Comparison of ENCODE assay signal across 17 cellular contexts in the genomic region with DNA sequence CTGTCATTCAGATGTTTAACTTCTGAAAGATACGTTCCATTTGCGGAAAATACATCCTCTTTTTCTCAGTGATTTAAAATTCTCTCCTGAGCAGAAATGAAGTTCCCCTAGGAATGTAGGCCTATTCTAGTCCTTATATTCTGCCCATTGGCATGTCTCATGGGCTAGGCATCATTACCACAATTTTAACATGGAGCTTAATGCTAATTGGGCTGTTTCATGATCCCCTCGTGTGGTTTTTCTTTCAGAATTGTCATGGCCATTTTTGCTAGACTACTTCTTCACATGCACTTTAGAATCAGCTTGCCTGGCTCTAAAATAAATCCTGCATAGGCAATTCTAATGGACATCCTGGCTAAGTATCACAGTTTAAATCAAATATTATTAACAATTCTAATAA. TPM values are rescaled to one million over a fixed set of nuclear protein-coding genes. Genes with fewer than 3 reads are reported as not detected.
DNase-seq lines count a peak whose midpoint lies in the region; ATAC-seq and TF ChIP-seq lines count a peak whose summit lies in the region.
"Had no signal": no experiment of that assay in that cellular context is flagged by ENCODE, and none has a peak within 500 bp of the region (broad histone marks: within the 10 kb centered on the region; RNA-seq: fewer than 3 reads in every experiment).

No MANE protein-coding gene starts in this region.

- H3K27me3 ChIP-seq in dorsolateral prefrontal cortex, result peaks cover 0 to 76% (median 41%) of the 10 kb centered on the region in 45 donors
- peaks cover 4% of the 10 kb centered on the region for H3K27me3 ChIP-seq in muscle layer of duodenum (ENCODE audit: low read depth, low read length)
- peaks cover 0 to 31% of the 10 kb centered on the region in 2 donors for H3K27me3 ChIP-seq in tibial nerve
- H3K27me3 ChIP-seq in osteoblast (ENCODE audit: insufficient read depth, low read length), result peaks cover 31% of the 10 kb centered on the region

- H3K27ac ChIP-seq in dorsolateral prefrontal cortex, result no peak overlapping the region
- peak overlapping the region; percentile 53 for H3K27ac ChIP-seq in muscle layer of duodenum (ENCODE audit: low read length)
- peak overlapping the region in 3 of 4 donors; percentile 78 to 89 (median 84) for H3K27ac ChIP-seq in tibial nerve
- H3K27ac ChIP-seq in osteoblast (ENCODE audit: low read depth, low read length), result no peak overlapping the region
- H3K27ac ChIP-seq: SK-N-MC had no signal

- H3K4me1 ChIP-seq in muscle layer of duodenum (ENCODE audit: control insufficient read depth in 1 of 2, insufficient read depth in 2 of 2, low read length in 2 of 2) (peaks cover 9 to 11% of the 10 kb centered on the region in 2 donors), tibial nerve (peaks cover 0 to 22% (median 6%) of the 10 kb centered on the region in 4 donors), osteoblast (ENCODE audit: insufficient read depth, low read length) (no peaks in the 10 kb centered on the region)

- H3K4me1 Mint-ChIP-seq in activated naive CD8-positive, alpha-beta T cell (ENCODE audit: low read depth), result peaks cover 9% of the 10 kb centered on the region
- peaks cover 1% of the 10 kb centered on the region for H3K4me1 Mint-ChIP-seq in activated naive CD8-positive, alpha-beta T cell treated with anti-CD3 and anti-CD28 coated beads for 36 hours
- H3K4me1 Mint-ChIP-seq in stimulated activated memory B cell treated with anti-CD40 and anti-IgM and Interleukin-4, amounts not matched to agents 10 μg/mL and 1 μg/mL and 100 μg/mL, for 72 hours, result peaks cover 12% of the 10 kb centered on the region

- no peak overlapping the region for H3K4me2 ChIP-seq in osteoblast (ENCODE audit: insufficient read depth, low read length)

- TF ChIP-seq CTCF in dorsolateral prefrontal cortex (IDR thresholded peaks at IDR 0.05 in 54 of 56, conservative IDR thresholded peaks at IDR 0.05 in 2 of 56; ENCODE audit: low read depth in 1 of 56, partially characterized antibody in 56 of 56) (no peak), tibial nerve (IDR thresholded peaks at IDR 0.05) (no peak), osteoblast (IDR thresholded peaks at IDR 0.05; ENCODE audit: extremely low read depth, low read depth, low read length) (no peak)

- TF ChIP-seq POLR2A in tibial nerve (IDR thresholded peaks at IDR 0.05), result no peak

- H3K9me3 ChIP-seq in muscle layer of duodenum (ENCODE audit: control insufficient read depth in 1 of 2, low read length in 2 of 2), result peaks cover 0 to 2% of the 10 kb centered on the region in 2 donors
- H3K9me3 ChIP-seq in tibial nerve, result peaks cover 0 to under 1% (median 0%) of the 10 kb centered on the region in 4 donors
- H3K9me3 ChIP-seq in osteoblast (ENCODE audit: low read depth, low read length), result no peaks in the 10 kb centered on the region

- H4K20me1 ChIP-seq in osteoblast (ENCODE audit: insufficient read depth, low read length), result no peaks in the 10 kb centered on the region

- H3K36me3 ChIP-seq in muscle layer of duodenum (ENCODE audit: control insufficient read depth in 1 of 2, insufficient read depth in 2 of 2, low read length in 2 of 2), result peaks cover 2 to 13% of the 10 kb centered on the region in 2 donors
- H3K36me3 ChIP-seq in tibial nerve, result peaks cover 0 to 18% (median 0%) of the 10 kb centered on the region in 3 donors
- H3K36me3 ChIP-seq in osteoblast (ENCODE audit: insufficient read depth, low read length), result no peaks in the 10 kb centered on the region

- no peak for TF ChIP-seq EP300 in tibial nerve (IDR thresholded peaks at IDR 0.05)

- no peak overlapping the region for H2AFZ ChIP-seq in osteoblast (ENCODE audit: low read length)

- H3K9me3 Mint-ChIP-seq in activated naive CD8-positive, alpha-beta T cell (ENCODE audit: low read depth), result peaks cover 7% of the 10 kb centered on the region
- no peaks in the 10 kb centered on the region for H3K9me3 Mint-ChIP-seq in activated naive CD8-positive, alpha-beta T cell treated with anti-CD3 and anti-CD28 coated beads for 36 hours
- H3K9me3 Mint-ChIP-seq in stimulated activated memory B cell treated with anti-CD40 and anti-IgM and Interleukin-4, amounts not matched to agents 10 μg/mL and 1 μg/mL and 100 μg/mL, for 72 hours, result peaks cover 5% of the 10 kb centered on the region
- H3K9me3 Mint-ChIP-seq: activated naive CD8-positive, alpha-beta T cell treated with anti-CD3 and anti-CD28 coated beads, Interleukin-2, amount 50 U/mL, for 24 hours; stimulated activated effector memory CD8-positive, alpha-beta T cell treated with anti-CD3 and anti-CD28 coated beads, Interleukin-12 subunit alpha, Interleukin-12 subunit beta, amount 100 ng/mL, for 72 hours had no signal

- ATAC-seq in stimulated activated memory B cell treated with anti-CD40 and anti-IgM and Interleukin-4, amounts not matched to agents 10 μg/mL and 1 μg/mL and 100 μg/mL, for 72 hours, result no peak
- no peak for ATAC-seq in HG03354 (IDR thresholded peaks at IDR 0.05; ENCODE audit: poor library complexity, severe bottlenecking, unreplicated experiment)
- ATAC-seq: activated naive CD8-positive, alpha-beta T cell treated with anti-CD3 and anti-CD28 coated beads, Interleukin-2, amount 50 U/mL, for 24 hours; stimulated activated effector memory CD8-positive, alpha-beta T cell treated with anti-CD3 and anti-CD28 coated beads, Interleukin-12 subunit alpha, Interleukin-12 subunit beta, amount 100 ng/mL, for 72 hours had no signal

- H3K4me3 Mint-ChIP-seq in activated naive CD8-positive, alpha-beta T cell, result peak overlapping the region; percentile 75
- no peak overlapping the region for H3K4me3 Mint-ChIP-seq in activated naive CD8-positive, alpha-beta T cell treated with anti-CD3 and anti-CD28 coated beads for 36 hours
- H3K4me3 Mint-ChIP-seq in stimulated activated memory B cell treated with anti-CD40 and anti-IgM and Interleukin-4, amounts not matched to agents 10 μg/mL and 1 μg/mL and 100 μg/mL, for 72 hours, result no peak overlapping the region

- no peak for DNase-seq in activated naive CD8-positive, alpha-beta T cell treated with anti-CD3 and anti-CD28 coated beads for 36 hours
- no peak for DNase-seq in dorsolateral prefrontal cortex
- no peak for DNase-seq in tibial nerve (ENCODE audit: low spot score in 2 of 2)
- DNase-seq in osteoblast (ENCODE audit: insufficient read length, low spot score, missing footprints), result no peak
- DNase-seq: activated naive CD8-positive, alpha-beta T cell treated with anti-CD3 and anti-CD28 coated beads, Interleukin-2, amount 50 U/mL, for 24 hours; IMR-90; mesenchymal stem cell; NCI-H1092 treated with DMSO at 0.1 percent for 48 hours; NCI-H226; stimulated activated CD4-positive, alpha-beta T cell treated with anti-CD3 and anti-CD28 coated beads, Interleukin-4, amount 100 ng/mL, for 24 hours had no signal

- intact Hi-C loops in dorsolateral prefrontal cortex (cut with DNase I), result no loop called here

- H3K4me3 ChIP-seq in dorsolateral prefrontal cortex (peak overlapping the region in 43 of 59 donors; percentile 32 to 68 (median 58)), muscle layer of duodenum (ENCODE audit: low read depth in 1 of 2, low read length in 2 of 2) (peak overlapping the region; percentile 73 to 75), tibial nerve (peak overlapping the region in 3 of 4 donors; percentile 37 to 60 (median 60)), osteoblast (ENCODE audit: insufficient read depth, low read length) (no peak overlapping the region)
- H3K4me3 ChIP-seq: SK-N-MC had no signal

- peaks cover 4% of the 10 kb centered on the region for H3K36me3 Mint-ChIP-seq in activated naive CD8-positive, alpha-beta T cell
- no peaks in the 10 kb centered on the region for H3K36me3 Mint-ChIP-seq in activated naive CD8-positive, alpha-beta T cell treated with anti-CD3 and anti-CD28 coated beads for 36 hours
- no peaks in the 10 kb centered on the region for H3K36me3 Mint-ChIP-seq in stimulated activated memory B cell treated with anti-CD40 and anti-IgM and Interleukin-4, amounts not matched to agents 10 μg/mL and 1 μg/mL and 100 μg/mL, for 72 hours
- H3K36me3 Mint-ChIP-seq: stimulated activated effector memory CD8-positive, alpha-beta T cell treated with anti-CD3 and anti-CD28 coated beads, Interleukin-12 subunit alpha, Interleukin-12 subunit beta, amount 100 ng/mL, for 72 hours had no signal

- 46 to 50% methylated on average over 3 of the region's 3 CpGs for WGBS in tibial nerve, 2 donors

- no peak overlapping the region for H3K27ac Mint-ChIP-seq in activated naive CD8-positive, alpha-beta T cell
- no peak overlapping the region for H3K27ac Mint-ChIP-seq in activated naive CD8-positive, alpha-beta T cell treated with anti-CD3 and anti-CD28 coated beads for 36 hours
- H3K27ac Mint-ChIP-seq in stimulated activated memory B cell treated with anti-CD40 and anti-IgM and Interleukin-4, amounts not matched to agents 10 μg/mL and 1 μg/mL and 100 μg/mL, for 72 hours, result no peak overlapping the region
- H3K27ac Mint-ChIP-seq: activated naive CD8-positive, alpha-beta T cell treated with anti-CD3 and anti-CD28 coated beads, Interleukin-2, amount 50 U/mL, for 24 hours; stimulated activated effector memory CD8-positive, alpha-beta T cell treated with anti-CD3 and anti-CD28 coated beads, Interleukin-12 subunit alpha, Interleukin-12 subunit beta, amount 100 ng/mL, for 72 hours had no signal

- H3K79me2 ChIP-seq in osteoblast (ENCODE audit: insufficient read depth, low read length), result no peaks in the 10 kb centered on the region

- H3K27me3 Mint-ChIP-seq in activated naive CD8-positive, alpha-beta T cell, result peaks cover 23% of the 10 kb centered on the region
- peaks cover 59% of the 10 kb centered on the region for H3K27me3 Mint-ChIP-seq in activated naive CD8-positive, alpha-beta T cell treated with anti-CD3 and anti-CD28 coated beads for 36 hours
- H3K27me3 Mint-ChIP-seq in stimulated activated memory B cell treated with anti-CD40 and anti-IgM and Interleukin-4, amounts not matched to agents 10 μg/mL and 1 μg/mL and 100 μg/mL, for 72 hours, result peaks cover 46% of the 10 kb centered on the region

RNA-seq across cellular contexts. Expression of a gene that starts 1.0 kb away (rescaled TPM):
- total RNA-seq in activated naive CD8-positive, alpha-beta T cell treated with anti-CD3 and anti-CD28 coated beads for 36 hours, result not detected
- total RNA-seq in dorsolateral prefrontal cortex (10 to 100 TPM in 119 of 120 experiments, 1 to 10 TPM in 1; 8.7 to 61.1 (median 22.7) TPM), tibial nerve (10 to 100 TPM; 33.9 to 83.1 (median 63.2) TPM), osteoblast (0.72 TPM in 1 of 2 replicates, not detected in the other)
- total RNA-seq: IMR-90, pulmonary artery endothelial cell had no signal

RNA-seq across cellular contexts. Expression of a gene that starts 1.4 kb away (rescaled TPM):
- total RNA-seq in activated naive CD8-positive, alpha-beta T cell treated with anti-CD3 and anti-CD28 coated beads for 36 hours, result not detected
- total RNA-seq in dorsolateral prefrontal cortex (10 to 100 TPM in 114 of 120 experiments, 1 to 10 TPM in 6; 8.9 to 42.5 (median 18.8) TPM), tibial nerve (10 to 100 TPM; 21.8 to 62.4 (median 36.1) TPM), osteoblast (not detected in 2 replicates)
- total RNA-seq: IMR-90, pulmonary artery endothelial cell had no signal

RNA-seq across cellular contexts. Expression of a gene that starts 53.2 kb away (rescaled TPM):
- not detected for total RNA-seq in activated naive CD8-positive, alpha-beta T cell treated with anti-CD3 and anti-CD28 coated beads for 36 hours
- total RNA-seq in dorsolateral prefrontal cortex (under 1 TPM in 2 of 120 experiments, not detected in 118; 0.36 to 0.68 TPM), tibial nerve (not detected), osteoblast (not detected in 2 replicates)
- total RNA-seq: IMR-90, pulmonary artery endothelial cell had no signal

Comparison
In these comparisons a context has a peak if more than half of its experiments do, and no peak if none do; other contexts are left out.
1. H3K27ac ChIP-seq: peak in muscle layer of duodenum (single experiment) and tibial nerve (3 of 4); none in dorsolateral prefrontal cortex (0 of 59) and osteoblast (single experiment).